In the genomic region with DNA sequence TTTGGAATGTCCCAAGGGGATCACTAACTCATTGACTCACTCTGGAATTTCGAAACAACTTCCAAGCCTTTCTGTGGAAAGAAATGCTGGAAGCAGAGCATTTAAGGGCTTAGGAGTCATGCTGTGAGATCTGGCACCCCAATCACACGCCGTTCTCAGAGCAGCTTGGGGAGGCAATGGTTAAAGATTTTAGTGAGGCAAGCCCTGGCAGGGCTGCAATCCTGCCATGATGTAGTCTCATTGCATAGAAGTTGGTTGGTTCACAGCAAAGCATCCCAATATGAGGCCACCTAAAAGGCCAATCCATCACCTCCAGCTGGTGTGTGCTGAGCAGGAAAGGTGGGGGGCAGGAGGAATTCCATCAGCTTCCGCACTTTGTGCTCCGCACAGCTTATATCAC, we compare ENCODE assay signal across 1 cellular context.
TF ChIP-seq lines count a peak whose summit lies in the region.

No MANE protein-coding gene starts in this region.

TF ChIP-seq in WTC11, 78 proteins besides CTCF, POLR2A, EP300 and RAD21 (continued from another document):
- TF ChIP-seq SP1 (CRISPR knock-in tag; conservative IDR thresholded peaks at IDR 0.05): no peak
- TF ChIP-seq ZNF281 (CRISPR knock-in tag; IDR thresholded peaks at IDR 0.05): no peak
- TF ChIP-seq, protein P1, sequence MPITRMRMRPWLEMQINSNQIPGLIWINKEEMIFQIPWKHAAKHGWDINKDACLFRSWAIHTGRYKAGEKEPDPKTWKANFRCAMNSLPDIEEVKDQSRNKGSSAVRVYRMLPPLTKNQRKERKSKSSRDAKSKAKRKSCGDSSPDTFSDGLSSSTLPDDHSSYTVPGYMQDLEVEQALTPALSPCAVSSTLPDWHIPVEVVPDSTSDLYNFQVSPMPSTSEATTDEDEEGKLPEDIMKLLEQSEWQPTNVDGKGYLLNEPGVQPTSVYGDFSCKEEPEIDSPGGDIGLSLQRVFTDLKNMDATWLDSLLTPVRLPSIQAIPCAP (CRISPR knock-in tag; IDR thresholded peaks at IDR 0.05): no peak
- TF ChIP-seq, protein P2, sequence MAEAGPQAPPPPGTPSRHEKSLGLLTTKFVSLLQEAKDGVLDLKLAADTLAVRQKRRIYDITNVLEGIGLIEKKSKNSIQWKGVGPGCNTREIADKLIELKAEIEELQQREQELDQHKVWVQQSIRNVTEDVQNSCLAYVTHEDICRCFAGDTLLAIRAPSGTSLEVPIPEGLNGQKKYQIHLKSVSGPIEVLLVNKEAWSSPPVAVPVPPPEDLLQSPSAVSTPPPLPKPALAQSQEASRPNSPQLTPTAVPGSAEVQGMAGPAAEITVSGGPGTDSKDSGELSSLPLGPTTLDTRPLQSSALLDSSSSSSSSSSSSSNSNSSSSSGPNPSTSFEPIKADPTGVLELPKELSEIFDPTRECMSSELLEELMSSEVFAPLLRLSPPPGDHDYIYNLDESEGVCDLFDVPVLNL (CRISPR knock-in tag; IDR thresholded peaks at IDR 0.05; ENCODE audit: borderline replicate concordance, low read depth): no peak
- no peak for TF ChIP-seq OVOL2 (CRISPR knock-in tag; IDR thresholded peaks at IDR 0.05; ENCODE audit: borderline replicate concordance)
- no peak for TF ChIP-seq ZNF532 (CRISPR knock-in tag; IDR thresholded peaks at IDR 0.05; ENCODE audit: borderline replicate concordance)
- TF ChIP-seq MYBL2 (CRISPR knock-in tag; IDR thresholded peaks at IDR 0.05): no peak
- no peak for TF ChIP-seq HMGA2 (CRISPR knock-in tag; IDR thresholded peaks at IDR 0.05)
